9 cellular contexts compared by ENCODE assay signal in the genomic region with DNA sequence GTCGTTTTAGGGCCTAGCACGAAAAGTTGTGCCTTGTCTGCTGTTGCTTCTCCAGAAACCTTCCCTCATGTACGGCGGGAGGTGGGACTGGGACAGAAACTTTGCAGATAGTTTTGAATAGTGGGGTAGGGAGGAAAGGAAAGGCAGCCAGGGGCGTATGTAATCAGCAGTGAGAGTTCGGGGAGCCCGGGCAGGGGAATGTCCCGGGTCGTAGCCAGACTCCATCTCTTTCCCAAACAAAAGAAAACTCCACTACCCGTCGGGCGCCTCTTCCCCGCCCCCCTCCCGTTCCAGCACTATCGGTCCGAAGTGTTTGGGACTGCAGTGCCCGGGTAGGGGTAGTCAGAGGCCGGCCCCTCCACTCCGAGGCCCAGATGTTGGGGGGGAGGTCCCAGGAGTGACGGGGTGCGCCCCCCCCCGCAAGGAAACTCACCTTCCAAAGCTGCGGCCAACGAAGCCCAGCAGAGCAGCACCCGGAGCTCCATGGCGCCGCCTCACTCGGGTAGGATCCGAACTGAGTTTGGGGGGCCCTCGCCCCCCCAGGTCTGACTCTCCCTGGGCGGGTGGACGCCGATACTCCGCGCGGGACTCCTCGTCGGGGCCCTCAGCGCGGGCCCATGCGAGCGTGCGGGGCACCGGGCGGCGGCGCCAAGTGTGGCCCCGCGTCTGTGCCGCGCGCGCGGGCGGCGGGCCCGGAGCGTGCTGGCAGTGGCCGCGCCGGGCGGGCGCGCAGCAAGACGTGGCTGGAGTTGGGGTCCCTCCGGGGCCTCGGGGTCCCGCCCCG. TPM values are rescaled to one million over a fixed set of nuclear protein-coding genes. Genes with fewer than 3 reads are reported as not detected.
DNase-seq lines count a peak whose midpoint lies in the region; TF ChIP-seq lines count a peak whose summit lies in the region.
"Had no signal": no experiment of that assay in that cellular context is flagged by ENCODE, and none has a peak within 500 bp of the region (broad histone marks: within the 10 kb centered on the region; RNA-seq: fewer than 3 reads in every experiment).

No MANE protein-coding gene starts in this region.

- peaks cover 5% of the 10 kb centered on the region for H3F3A ChIP-seq in SK-N-SH (replicated peaks; ENCODE audit: insufficient read depth)

- peak overlapping the region; percentile 65 to 78 for H3K4me3 ChIP-seq in SK-N-SH (ENCODE audit: low read depth in 2 of 2, low read length in 1 of 2)
- peak overlapping the region; percentile 79 for H3K4me3 ChIP-seq in fibroblast of the aortic adventitia (ENCODE audit: low read depth, low read length)
- H3K4me3 ChIP-seq in ovary = peak overlapping the region; percentile 84

- CTCF ChIA-PET in SK-N-SH (lab: Yijun Ruan, JAX) = interaction anchor here (0.6 to 17.1 kb wide), 18 partner anchors 8 to 214 kb away, joined by 3 to 220 read pairs (median 6); a partner anchor contains a TSS

- no peaks in the 10 kb centered on the region for H3K27me3 ChIP-seq in SK-N-SH (ENCODE audit: insufficient read depth)
- H3K27me3 ChIP-seq in ovary = no peaks in the 10 kb centered on the region

- H3K79me2 ChIP-seq in SK-N-SH (ENCODE audit: insufficient read depth) = peaks cover 30% of the 10 kb centered on the region

- H3K9ac ChIP-seq in SK-N-SH = peak overlapping the region; percentile 83
- H3K9ac ChIP-seq: KMS-11 had no signal

- no peak for TF ChIP-seq POLR2A in ovary (IDR thresholded peaks at IDR 0.05)

- H3K4me1 ChIP-seq in SK-N-SH (ENCODE audit: control insufficient read depth in 1 of 2, insufficient read depth in 2 of 2, low read depth in 1 of 2, low read length in 1 of 2) (peaks cover 6 to 22% of the 10 kb centered on the region in 2 experiments; a peak in 2 of 4 replicates), ovary (ENCODE audit: insufficient read depth) (peaks cover 14% of the 10 kb centered on the region)

- intact Hi-C loops in ovary (cut with DNase I) = no loop called here

- POLR2A ChIA-PET in SK-N-SH (lab: Yijun Ruan, JAX) = interaction anchor here (0.6 to 1.8 kb wide), 3 partner anchors 25 to 135 kb away, joined by 3 to 6 read pairs (median 4); a partner anchor contains a TSS

- TF ChIP-seq EP300 in SK-N-SH (IDR thresholded peaks at IDR 0.05; ENCODE audit: borderline replicate concordance in 1 of 2, low read depth in 1 of 2, low read length in 1 of 2) (no peak), ovary (IDR thresholded peaks at IDR 0.05) (no peak)

- H3K9me2 ChIP-seq in SK-N-SH = no peaks in the 10 kb centered on the region

- H3K4me2 ChIP-seq in SK-N-SH = peak overlapping the region; percentile 95
- H3K4me2 ChIP-seq: KMS-11 had no signal

- H3K36me3 ChIP-seq in SK-N-SH (replicated peaks in 1 of 2; ENCODE audit: control insufficient read depth in 1 of 2, insufficient read depth in 2 of 2, low read length in 1 of 2) (peaks cover 7 to 16% of the 10 kb centered on the region in 2 experiments), ovary (no peaks in the 10 kb centered on the region)

- H3K9me3 ChIP-seq in SK-N-SH = no peaks in the 10 kb centered on the region
- H3K9me3 ChIP-seq in ovary = no peaks in the 10 kb centered on the region

- H4K20me1 ChIP-seq in SK-N-SH (ENCODE audit: insufficient read depth) = peaks cover 22% of the 10 kb centered on the region

- peak overlapping the region; percentile 87; the same call in 1 of the 2 replicates for H2AFZ ChIP-seq in SK-N-SH (ENCODE audit: low read depth)

- DNase-seq in EH (ENCODE audit: low read depth) = peak; percentile 12
- no peak for DNase-seq in SK-N-SH
- DNase-seq in fibroblast of the aortic adventitia (ENCODE audit: low read depth) = no peak
- DNase-seq in ovary = peak; percentile 44 to 73 (median 68)
- DNase-seq in NCI-H2107 treated with DMSO at 0.1 percent for 48 hours (lab: John Stamatoyannopoulos, UW; ENCODE audit: unreplicated experiment) = no peak
- DNase-seq in NCI-H446 treated with DMSO at 0.1 percent for 48 hours (lab: John Stamatoyannopoulos, UW) = no peak
- DNase-seq in nucleus accumbens (lab: John Stamatoyannopoulos, UW) = no peak
- no peak for DNase-seq in HuH-7.5 (ENCODE audit: low spot score)

- no peak for TF ChIP-seq RAD21 in SK-N-SH (IDR thresholded peaks at IDR 0.05; ENCODE audit: low read length)

- 13% methylated on average over 34 of the region's 69 CpGs for WGBS in SK-N-SH (ENCODE audit: low lambda C conversion rate)
- WGBS in ovary, 3 donors = 0% methylated on average over 29 to 69 of the region's 69 CpGs

- TF ChIP-seq CTCF in SK-N-SH (IDR thresholded peaks at IDR 0.05) (no peak), fibroblast of the aortic adventitia (IDR thresholded peaks at IDR 0.05; ENCODE audit: insufficient read depth, low read length) (no peak), ovary (IDR thresholded peaks at IDR 0.05) (no peak)

- H3K27ac ChIP-seq in SK-N-SH (ENCODE audit: low read depth in 2 of 2, low read length in 1 of 2) (peak overlapping the region in 1 of 2 experiments; percentile 17; a peak in 1 of 4 replicates), ovary (peak overlapping the region; percentile 80 to 89)
- H3K27ac ChIP-seq: KMS-11 had no signal

TF ChIP-seq in SK-N-SH, 30 proteins besides CTCF, POLR2A, EP300 and RAD21 (continues in another document):
- TF ChIP-seq RCOR1 (IDR thresholded peaks at IDR 0.05; ENCODE audit: low read length) = no peak
- TF ChIP-seq MXI1 (IDR thresholded peaks at IDR 0.05; ENCODE audit: low read depth, low read length) = no peak
- no peak for TF ChIP-seq TCF12 (IDR thresholded peaks at IDR 0.05)
- TF ChIP-seq GABPA (IDR thresholded peaks at IDR 0.05; ENCODE audit: low read depth) = no peak
- TF ChIP-seq, protein P1, sequence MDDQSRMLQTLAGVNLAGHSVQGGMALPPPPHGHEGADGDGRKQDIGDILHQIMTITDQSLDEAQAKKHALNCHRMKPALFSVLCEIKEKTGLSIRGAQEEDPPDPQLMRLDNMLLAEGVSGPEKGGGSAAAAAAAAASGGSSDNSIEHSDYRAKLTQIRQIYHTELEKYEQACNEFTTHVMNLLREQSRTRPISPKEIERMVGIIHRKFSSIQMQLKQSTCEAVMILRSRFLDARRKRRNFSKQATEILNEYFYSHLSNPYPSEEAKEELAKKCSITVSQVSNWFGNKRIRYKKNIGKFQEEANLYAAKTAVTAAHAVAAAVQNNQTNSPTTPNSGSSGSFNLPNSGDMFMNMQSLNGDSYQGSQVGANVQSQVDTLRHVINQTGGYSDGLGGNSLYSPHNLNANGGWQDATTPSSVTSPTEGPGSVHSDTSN (IDR thresholded peaks at IDR 0.05) = no peak
- no peak for TF ChIP-seq FOSL2 (IDR thresholded peaks at IDR 0.05; ENCODE audit: borderline replicate concordance, low read depth)
- TF ChIP-seq SIN3A (IDR thresholded peaks at IDR 0.05; ENCODE audit: borderline replicate concordance, low read depth, low read length) = no peak
- TF ChIP-seq MEF2A (IDR thresholded peaks at IDR 0.05; ENCODE audit: borderline replicate concordance, low read depth) = no peak
- no peak for TF ChIP-seq EZH2phosphoT487 (IDR thresholded peaks at IDR 0.05; ENCODE audit: borderline replicate concordance, low read depth)
- TF ChIP-seq NFIC (IDR thresholded peaks at IDR 0.05; ENCODE audit: borderline replicate concordance) = no peak
- TF ChIP-seq NRF1 (IDR thresholded peaks at IDR 0.05; ENCODE audit: low read depth, low read length) = no peak
- TF ChIP-seq GATA2 (CRISPR knock-in tag; IDR thresholded peaks at IDR 0.05) = no peak
- no peak for TF ChIP-seq ELF1 (IDR thresholded peaks at IDR 0.05)

RNA-seq across cellular contexts. Expression of a gene that starts 0.6 kb away (rescaled TPM):
- 51.1 and 64.4 TPM in 2 replicates for polyA plus RNA-seq in SK-N-SH (2012; rRNA removed)
- polyA plus RNA-seq in SK-N-SH (2012; cell fraction: cytosol; rRNA removed) = 41.3 and 47.7 TPM in 2 replicates
- 150 and 187 TPM in 2 replicates for polyA plus RNA-seq in SK-N-SH (2012; cell fraction: nucleus; rRNA removed)
- 24.9 and 37.9 TPM in 2 replicates for total RNA-seq in fibroblast of the aortic adventitia (ENCODE audit: low replicate concordance)
- 100 to 1,000 TPM in 3 of 7 donors, 10 to 100 TPM in 4; 31.0 to 119 (median 89.8) TPM for total RNA-seq in ovary
- 10 to 100 TPM; 24.4 to 38.2 TPM for polyA plus RNA-seq in ovary

RNA-seq across cellular contexts. Expression of a gene that starts 25.8 kb away (rescaled TPM):
- polyA plus RNA-seq in SK-N-SH (2012; rRNA removed) (29.7 and 31.0 TPM in 2 replicates), ovary (10 to 100 TPM in 1 of 2 donors, 1 to 10 TPM in 1; 4.7 to 20.9 TPM)
- 8.1 and 13.3 TPM in 2 replicates for polyA plus RNA-seq in SK-N-SH (2012; cell fraction: cytosol; rRNA removed)
- polyA plus RNA-seq in SK-N-SH (2012; cell fraction: nucleus; rRNA removed) = 121 and 122 TPM in 2 replicates
- total RNA-seq in fibroblast of the aortic adventitia (ENCODE audit: low replicate concordance) (13.9 and 14.3 TPM in 2 replicates), ovary (10 to 100 TPM; 10.1 to 31.8 (median 26.9) TPM)

RNA-seq across cellular contexts. Expression of a gene that starts 40.4 kb away (rescaled TPM):
- polyA plus RNA-seq in SK-N-SH (2012; rRNA removed) = 6.4 and 6.5 TPM in 2 replicates
- 3.4 and 6.2 TPM in 2 replicates for polyA plus RNA-seq in SK-N-SH (2012; cell fraction: cytosol; rRNA removed)
- 19.7 and 20.9 TPM in 2 replicates for polyA plus RNA-seq in SK-N-SH (2012; cell fraction: nucleus; rRNA removed)
- 71.4 and 81.3 TPM in 2 replicates for total RNA-seq in fibroblast of the aortic adventitia (ENCODE audit: low replicate concordance)
- total RNA-seq in ovary = 10 to 100 TPM; 42.9 to 98.8 (median 82.0) TPM
- 10 to 100 TPM; 17.3 to 72.5 TPM for polyA plus RNA-seq in ovary

RNA-seq across cellular contexts. Expression of a gene that starts 48.2 kb away (rescaled TPM):
- 76.5 and 92.7 TPM in 2 replicates for polyA plus RNA-seq in SK-N-SH (2012; rRNA removed)
- polyA plus RNA-seq in SK-N-SH (2012; cell fraction: cytosol; rRNA removed) = 35.5 and 44.4 TPM in 2 replicates
- 460 and 556 TPM in 2 replicates for polyA plus RNA-seq in SK-N-SH (2012; cell fraction: nucleus; rRNA removed)
- total RNA-seq in fibroblast of the aortic adventitia (ENCODE audit: low replicate concordance) = 25.3 and 41.2 TPM in 2 replicates
- total RNA-seq in ovary = 100 to 1,000 TPM in 5 of 7 donors, 10 to 100 TPM in 2; 74.2 to 191 (median 149) TPM
- 100 to 1,000 TPM in 1 of 2 donors, 10 to 100 TPM in 1; 45.8 to 111 TPM for polyA plus RNA-seq in ovary

Comparison
In these comparisons a context has a peak if more than half of its experiments do, and no peak if none do; other contexts are left out.
1. DNase-seq: peak in EH (single experiment) and ovary (5 of 5); none in SK-N-SH (single experiment), fibroblast of the aortic adventitia (single experiment), NCI-H2107 treated with DMSO at 0.1 percent for 48 hours (single experiment), NCI-H446 treated with DMSO at 0.1 percent for 48 hours (single experiment), nucleus accumbens (0 of 56) and HuH-7.5 (single experiment).
2. Peak in every context shown above with its lines, with median percentiles within 50 percentile points of each other: H3K4me3 ChIP-seq.